In the genomic region with DNA sequence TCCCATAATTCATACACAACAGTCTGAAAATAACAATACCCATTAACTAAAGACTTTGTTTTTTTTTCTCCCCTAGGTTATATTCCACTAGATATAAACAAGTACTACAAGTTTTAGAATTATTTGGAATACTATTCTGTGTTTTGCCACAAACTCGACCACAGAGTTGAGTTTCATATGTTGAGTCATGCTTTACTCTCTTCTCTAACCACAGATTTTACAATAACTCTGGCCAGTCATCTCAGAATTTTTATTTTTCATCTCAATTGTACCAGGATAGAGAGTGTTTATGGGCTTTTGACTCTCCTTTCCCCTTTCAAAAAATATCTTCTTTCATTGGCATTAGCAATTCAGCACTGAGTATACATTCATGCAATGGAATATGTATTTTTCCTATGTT, we compare ENCODE assay signal across 9 cellular contexts.
DNase-seq lines count a peak whose midpoint lies in the region; ATAC-seq and TF ChIP-seq lines count a peak whose summit lies in the region.
"Had no signal": no experiment of that assay in that cellular context is flagged by ENCODE, and none has a peak within 500 bp of the region (broad histone marks: within the 10 kb centered on the region; RNA-seq: fewer than 3 reads in every experiment).

No MANE protein-coding gene starts in this region.

- no peaks in the 10 kb centered on the region for H3K27me3 ChIP-seq in HCT116 (ENCODE audit: insufficient read depth, low read length)

- peaks cover 0 to 5% of the 10 kb centered on the region in 2 experiments; a peak in 2 of 4 replicates for H3K4me1 ChIP-seq in HCT116 (ENCODE audit: control insufficient read depth in 1 of 2, insufficient read depth in 2 of 2, low read length in 2 of 2)

- H3K9ac ChIP-seq in HCT116 (ENCODE audit: low read length) = no peak overlapping the region

- no peaks in the 10 kb centered on the region for H3K9me3 ChIP-seq in HCT116 (ENCODE audit: control insufficient read depth in 1 of 2, insufficient read depth in 1 of 2, low read depth in 1 of 2, low read length in 2 of 2)

- no peak for TF ChIP-seq POLR2A in HCT116 (IDR thresholded peaks at IDR 0.05; ENCODE audit: borderline replicate concordance, extremely low read depth, insufficient read depth, insufficient read length)

- POLR2A ChIA-PET in HCT116 (lab: Charles Lee) = no interaction called here

- DNase-seq in HCT116 (ENCODE audit: low read depth, low spot score) = no peak
- peak; percentile 41 to 58 for DNase-seq in foreskin fibroblast
- DNase-seq in cerebellum (ENCODE audit: low spot score) = no peak
- no peak for DNase-seq in NCI-H1105 (lab: John Stamatoyannopoulos, UW)
- DNase-seq in C1 segment of cervical spinal cord (lab: John Stamatoyannopoulos, UW) = no peak
- DNase-seq: kidney had no signal

- no peaks in the 10 kb centered on the region for H4K20me1 ChIP-seq in HCT116 (ENCODE audit: insufficient read depth)

- no peak for TF ChIP-seq CTCF in HCT116 (IDR thresholded peaks at IDR 0.05 in 2 of 3, conservative IDR thresholded peaks at IDR 0.05 in 1 of 3; ENCODE audit: borderline replicate concordance in 1 of 3, insufficient read depth in 1 of 3, low read depth in 2 of 3, low read length in 2 of 3)
- TF ChIP-seq CTCF in foreskin fibroblast (IDR thresholded peaks at IDR 0.05; ENCODE audit: low read depth, low read length) = no peak

- no peak overlapping the region for H3K4me3 ChIP-seq in HCT116 (replicated peaks in 1 of 2; ENCODE audit: low read depth in 1 of 2, low read length in 2 of 2)
- no peak overlapping the region for H3K4me3 ChIP-seq in foreskin fibroblast (ENCODE audit: low read depth in 1 of 2, low read length in 2 of 2)

- ATAC-seq in GM18508 (IDR thresholded peaks at IDR 0.05; ENCODE audit: insufficient read depth, unreplicated experiment) (peak; percentile 88), HCT116 (no peak), HG03575 (IDR thresholded peaks at IDR 0.05; ENCODE audit: extremely low read depth, insufficient number of reproducible peaks, low FRiP score, unreplicated experiment) (peak; percentile 55), GM21515 (IDR thresholded peaks at IDR 0.05; ENCODE audit: unreplicated experiment) (no peak)

- H3K27ac ChIP-seq in HCT116 (ENCODE audit: low read depth, low read length) = no peak overlapping the region

- BruUV-seq in HCT116 (replicated peaks; lab: Mats Ljungman, UMichigan) = no TSS peak

- H2AFZ ChIP-seq in HCT116 (ENCODE audit: low read depth, low read length, poor library complexity, severe bottlenecking) = peak overlapping the region; percentile 66

- peak overlapping the region; percentile 26; the same call in 1 of the 2 replicates for H3K4me2 ChIP-seq in HCT116 (ENCODE audit: low read length)

- H3K9me2 ChIP-seq in HCT116 (ENCODE audit: insufficient read depth) = no peaks in the 10 kb centered on the region

- no peaks in the 10 kb centered on the region for H3K36me3 ChIP-seq in HCT116 (ENCODE audit: control insufficient read depth in 1 of 2, insufficient read depth in 2 of 2, low read length in 2 of 2)

- CTCF ChIA-PET in HCT116 (lab: Charles Lee) = no interaction called here

- no peak for TF ChIP-seq RAD21 in HCT116 (IDR thresholded peaks at IDR 0.05; ENCODE audit: low read depth)

- intact Hi-C loops in HCT116 (cut with micrococcal nuclease) = no loop called here

- H3K79me2 ChIP-seq in HCT116 (ENCODE audit: insufficient read depth, low read length) = no peaks in the 10 kb centered on the region

- RAD21 ChIA-PET in HCT116 (lab: Charles Lee; ENCODE audit: low non-redundant PET in 1 of 2, low total read pairs in 2 of 2, uncharacterized antibody in 2 of 2, unreplicated experiment in 2 of 2) = no interaction called here

TF ChIP-seq in HCT116, 20 proteins besides CTCF, POLR2A, EP300 and RAD21:
- TF ChIP-seq FOSL1 (IDR thresholded peaks at IDR 0.05; ENCODE audit: low read depth) = peak; percentile 31
- TF ChIP-seq, protein P1, sequence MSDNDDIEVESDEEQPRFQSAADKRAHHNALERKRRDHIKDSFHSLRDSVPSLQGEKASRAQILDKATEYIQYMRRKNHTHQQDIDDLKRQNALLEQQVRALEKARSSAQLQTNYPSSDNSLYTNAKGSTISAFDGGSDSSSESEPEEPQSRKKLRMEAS (IDR thresholded peaks at IDR 0.05) = no peak

Comparison
In these comparisons a context has a peak if more than half of its experiments do, and no peak if none do; other contexts are left out.
1. ATAC-seq: peak in GM18508 (single experiment) and HG03575 (single experiment); none in HCT116 (single experiment) and GM21515 (single experiment).
2. DNase-seq: peak in foreskin fibroblast (2 of 2); none in HCT116 (single experiment), cerebellum (single experiment), NCI-H1105 (single experiment) and C1 segment of cervical spinal cord (0 of 14).